In the genomic region with DNA sequence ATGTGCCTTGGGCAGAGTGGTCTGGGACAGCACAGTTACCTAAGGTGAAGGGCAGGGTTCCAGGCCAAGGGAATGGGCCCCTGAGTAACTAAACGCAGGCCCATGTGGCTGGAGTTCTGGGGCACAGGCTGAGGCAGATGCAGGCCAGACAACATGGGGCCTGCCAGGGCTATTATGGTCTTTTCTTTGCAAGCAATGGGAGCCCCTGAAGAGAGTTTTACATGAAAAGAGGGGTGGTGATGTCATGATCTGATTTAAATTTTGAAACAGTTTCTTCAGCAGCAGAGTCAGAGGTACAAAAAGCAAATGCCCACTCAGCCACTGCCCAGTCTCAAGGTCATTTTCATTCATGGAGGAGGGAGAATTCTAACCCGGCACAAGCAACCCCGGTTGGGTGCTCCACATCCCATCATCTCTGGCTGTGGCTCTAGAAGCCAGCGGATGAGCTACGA, we compare ENCODE assay signal across 18 cellular contexts. TPM values are rescaled to one million over a fixed set of nuclear protein-coding genes. Genes with fewer than 3 reads are reported as not detected.
DNase-seq lines count a peak whose midpoint lies in the region; ATAC-seq and TF ChIP-seq lines count a peak whose summit lies in the region.
"Had no signal": no experiment of that assay in that cellular context is flagged by ENCODE, and none has a peak within 500 bp of the region (broad histone marks: within the 10 kb centered on the region; RNA-seq: fewer than 3 reads in every experiment).

No MANE protein-coding gene starts in this region.

- H3K56ac ChIP-seq in H9 (ENCODE audit: insufficient read length, low read depth, low read length): no peak overlapping the region

- H3K27ac Mint-ChIP-seq in H9 (peak overlapping the region; percentile 86 to 98 (median 98)), brain (peak overlapping the region; percentile 20 to 96 (median 95)), osteocyte (ENCODE audit: unreplicated experiment) (no peak overlapping the region)
- H3K27ac Mint-ChIP-seq: CD14-positive monocyte had no signal

- peaks cover 5% of the 10 kb centered on the region for H3K23me2 ChIP-seq in H9 (ENCODE audit: insufficient read length, low read depth, low read length, poor library complexity, severe bottlenecking)

- DNase-seq in H9 (peak; percentile 51), iPS DF 6.9 (ENCODE audit: low read depth, low spot score) (peak; percentile 22), osteocyte (ENCODE audit: extremely low spot score, unreplicated experiment) (peak; percentile 60), NCI-H446 (lab: John Stamatoyannopoulos, UW) (no peak), NCI-H187 treated with DMSO at 0.1 percent for 48 hours (lab: John Stamatoyannopoulos, UW) (no peak)
- DNase-seq: GF-D8, KBM-7, NCI-H146, NCI-H2081 treated with DMSO at 0.1 percent for 48 hours, NCI-H524 treated with DMSO at 0.1 percent for 48 hours had no signal

- H3K27ac ChIP-seq in H9 (ENCODE audit: insufficient read length, low read depth, low read length) (peak overlapping the region; percentile 40), iPS DF 6.9 (ENCODE audit: low read length) (no peak overlapping the region)
- H3K27ac ChIP-seq: HL-60 had no signal

- H3K4me3 ChIP-seq in iPS DF 6.9 (ENCODE audit: low read length): no peak overlapping the region

- peaks cover 5% of the 10 kb centered on the region for H3K27me3 Mint-ChIP-seq in H9 (ENCODE audit: low read depth)
- peaks cover 4% of the 10 kb centered on the region for H3K27me3 Mint-ChIP-seq in brain
- H3K27me3 Mint-ChIP-seq in osteocyte (ENCODE audit: unreplicated experiment): no peaks in the 10 kb centered on the region

- H3K27me3 ChIP-seq in H9 (ENCODE audit: insufficient read depth, low read length): no peaks in the 10 kb centered on the region
- H3K27me3 ChIP-seq in iPS DF 6.9 (ENCODE audit: control insufficient read depth, insufficient read depth, low read length): no peaks in the 10 kb centered on the region

- H3K18ac ChIP-seq in H9 (ENCODE audit: insufficient read length, low read depth, low read length): peak overlapping the region; percentile 54

- H4K5ac ChIP-seq in H9 (ENCODE audit: insufficient read length, low read depth, low read length): no peak overlapping the region

- H3K4me3 Mint-ChIP-seq in H9 (peak overlapping the region; percentile 6 to 16; a peak in 4 of 5 replicates), brain (peak overlapping the region; percentile 21 to 100 (median 69)), osteocyte (ENCODE audit: unreplicated experiment) (no peak overlapping the region)
- H3K4me3 Mint-ChIP-seq: CD14-positive monocyte had no signal

- no peaks in the 10 kb centered on the region for H3K36me3 ChIP-seq in iPS DF 6.9 (ENCODE audit: control insufficient read depth, insufficient read depth, low read length)

- ATAC-seq in HG03521 (IDR thresholded peaks at IDR 0.05; ENCODE audit: unreplicated experiment): no peak
- ATAC-seq: Panc1 had no signal

- H3K9me3 Mint-ChIP-seq in H9: no peaks in the 10 kb centered on the region
- no peaks in the 10 kb centered on the region for H3K9me3 Mint-ChIP-seq in brain
- H3K9me3 Mint-ChIP-seq in osteocyte (ENCODE audit: unreplicated experiment): no peaks in the 10 kb centered on the region
- H3K9me3 Mint-ChIP-seq: CD14-positive monocyte had no signal

- no peak overlapping the region for H2BK20ac ChIP-seq in H9 (ENCODE audit: low read depth, low read length, poor library complexity, severe bottlenecking)

- no CpG with 5 or more reads among the region's 5 CpGs for WGBS in H9 (ENCODE audit: extremely low coverage, insufficient read length, low lambda C conversion rate)
- no CpG with 5 or more reads among the region's 5 CpGs for WGBS in iPS DF 6.9 (ENCODE audit: insufficient coverage, insufficient read length)

- no peak overlapping the region; the same call in 1 of the 2 replicates for H3K4ac ChIP-seq in H9 (ENCODE audit: low read depth, low read length)

- no peak overlapping the region for H3K9ac ChIP-seq in H9 (ENCODE audit: extremely low read depth, insufficient read length, low read length)

- H3K9me3 ChIP-seq in H9 (ENCODE audit: control insufficient read depth, low read depth, low read length): no peaks in the 10 kb centered on the region
- no peaks in the 10 kb centered on the region for H3K9me3 ChIP-seq in iPS DF 6.9 (ENCODE audit: control insufficient read depth, insufficient read depth, low read length)

- H2BK120ac ChIP-seq in H9 (ENCODE audit: low read depth, low read length, poor library complexity, severe bottlenecking): no peak overlapping the region

- peaks cover 8% of the 10 kb centered on the region; the same call in 1 of the 2 replicates for H3K79me2 ChIP-seq in H9 (ENCODE audit: insufficient read depth, low read length)

- H4K20me1 ChIP-seq in H9 (ENCODE audit: control insufficient read depth, insufficient read depth, insufficient read length): no peaks in the 10 kb centered on the region

- H3K23ac ChIP-seq in H9 (ENCODE audit: insufficient read length, low read depth, low read length): no peak overlapping the region

- no peak overlapping the region for H2BK5ac ChIP-seq in H9 (ENCODE audit: insufficient read length, low read length)

- H3K36me3 Mint-ChIP-seq in H9 (ENCODE audit: insufficient read depth in 1 of 3, low read depth in 3 of 3) (peaks cover 12 to 16% (median 14%) of the 10 kb centered on the region in 3 experiments), brain (peaks cover 45% of the 10 kb centered on the region), osteocyte (ENCODE audit: unreplicated experiment) (peaks cover 3% of the 10 kb centered on the region)

- H3K79me1 ChIP-seq in H9 (ENCODE audit: insufficient read depth, low read depth, low read length, poor library complexity, severe bottlenecking): no peaks in the 10 kb centered on the region

- H3K4me2 ChIP-seq in H9 (ENCODE audit: insufficient read depth, insufficient read length, low read length): peak overlapping the region; percentile 2

- H4K91ac ChIP-seq in H9 (ENCODE audit: insufficient read length, low read depth, low read length): no peak overlapping the region

- peaks cover 34% of the 10 kb centered on the region for H3K4me1 ChIP-seq in H9 (ENCODE audit: insufficient read depth, low read length)
- H3K4me1 ChIP-seq in iPS DF 6.9 (ENCODE audit: control insufficient read depth, insufficient read depth, low read length): peaks cover 14% of the 10 kb centered on the region

- no peak overlapping the region for H2AFZ ChIP-seq in H9 (ENCODE audit: low read length)

- H2BK12ac ChIP-seq in H9 (ENCODE audit: insufficient read length, low read depth, low read length): peak overlapping the region; percentile 1

- H2BK15ac ChIP-seq in H9 (ENCODE audit: low read depth, low read length): no peak overlapping the region

- H2AK5ac ChIP-seq in H9 (ENCODE audit: insufficient read length, low read length): no peak overlapping the region

- H4K8ac ChIP-seq in H9 (replicated peaks; ENCODE audit: insufficient read length, low read depth, low read length): no peak overlapping the region

- H3T11ph ChIP-seq in H9 (ENCODE audit: low read length): no peak overlapping the region

- no peak for TF ChIP-seq CTCF in H9 (conservative IDR thresholded peaks at IDR 0.05)
- TF ChIP-seq CTCF in brain (conservative IDR thresholded peaks at IDR 0.05): no peak
- TF ChIP-seq CTCF in osteocyte (IDR thresholded peaks at IDR 0.05): no peak

- H3K4me1 Mint-ChIP-seq in H9 (peaks cover 89 to 91% of the 10 kb centered on the region in 2 experiments), brain (peaks cover 74% of the 10 kb centered on the region), osteocyte (ENCODE audit: unreplicated experiment) (peaks cover 16% of the 10 kb centered on the region)

- peak overlapping the region; percentile 27; the same call in 1 of the 2 replicates for H3K14ac ChIP-seq in H9 (ENCODE audit: insufficient read depth, low read length)

RNA-seq across cellular contexts. Expression of a gene that starts 5.6 kb away (rescaled TPM):
- total RNA-seq in H9 (2021): 29.7 and 29.8 TPM in 2 replicates
- 15.6 TPM for polyA plus RNA-seq in brain (ENCODE audit: insufficient read depth, low read depth, low replicate concordance)
- total RNA-seq in osteocyte: 14.4 and 17.3 TPM in 2 replicates

RNA-seq across cellular contexts. Expression of a gene that starts 58.4 kb away (rescaled TPM):
- total RNA-seq in H9 (2021): not detected in 2 replicates
- polyA plus RNA-seq in brain (ENCODE audit: insufficient read depth, low read depth, low replicate concordance): not detected
- not detected in 2 replicates for total RNA-seq in osteocyte
- total RNA-seq: A673, Daoy, H4 had no signal
- polyA plus RNA-seq: CD14-positive monocyte had no signal

Comparison
In these comparisons a context has a peak if more than half of its experiments do, and no peak if none do; other contexts are left out.
1. DNase-seq: peak in H9 (single experiment), iPS DF 6.9 (single experiment) and osteocyte (single experiment); none in NCI-H446 (0 of 2) and NCI-H187 treated with DMSO at 0.1 percent for 48 hours (single experiment).